ENCODE assay signal across 18 cellular contexts in genomic region chr2:241194811-241195210, GRCh38. TPM values are rescaled to one million over a fixed set of nuclear protein-coding genes. Genes with fewer than 3 reads are reported as not detected.
DNase-seq lines count a peak whose midpoint lies in the region; ATAC-seq, FAIRE-seq and TF ChIP-seq lines count a peak whose summit lies in the region.
"Had no signal": no experiment of that assay in that cellular context is flagged by ENCODE, and none has a peak within 500 bp of the region (broad histone marks: within the 10 kb centered on the region; RNA-seq: fewer than 3 reads in every experiment).

No MANE protein-coding gene starts in this region.

- H3K36me3 ChIP-seq in WERI-Rb-1, result no peaks in the 10 kb centered on the region
- no peaks in the 10 kb centered on the region for H3K36me3 ChIP-seq in kidney (ENCODE audit: control insufficient read depth in 1 of 2, insufficient read depth in 2 of 2, low read length in 2 of 2)
- H3K36me3 ChIP-seq in CD4-positive, alpha-beta memory T cell (ENCODE audit: insufficient read depth, low read length), result no peaks in the 10 kb centered on the region
- H3K36me3 ChIP-seq: BE2C, HAP-1 had no signal

- no peaks in the 10 kb centered on the region for H3K36me3 Mint-ChIP-seq in CD4-positive, alpha-beta memory T cell
- H3K36me3 Mint-ChIP-seq in T-cell, result no peaks in the 10 kb centered on the region
- H3K36me3 Mint-ChIP-seq: CD8-positive, alpha-beta T cell had no signal

- H3K27ac ChIP-seq in WERI-Rb-1 (no peak overlapping the region), kidney (ENCODE audit: low read depth in 2 of 2, low read length in 2 of 2) (no peak overlapping the region), substantia nigra (ENCODE audit: low read depth, low read length, poor library complexity, severe bottlenecking) (no peak overlapping the region)
- no peak overlapping the region for H3K27ac ChIP-seq in CD4-positive, alpha-beta memory T cell (ENCODE audit: low read depth, low read length)
- H3K27ac ChIP-seq: A549, C4-2B, HL-60 had no signal

- no peak for FAIRE-seq in kidney (lab: Jason Lieb, UNC)
- FAIRE-seq: A549, GM12892 had no signal

- H3K27ac Mint-ChIP-seq in CD4-positive, alpha-beta memory T cell, result no peak overlapping the region
- no peak overlapping the region for H3K27ac Mint-ChIP-seq in T-cell
- H3K27ac Mint-ChIP-seq: CD8-positive, alpha-beta T cell; GM23338; HFFc6 had no signal

- H3K4me1 ChIP-seq in kidney (ENCODE audit: control insufficient read depth in 1 of 2, insufficient read depth in 1 of 2, low read depth in 1 of 2, low read length in 2 of 2), result no peaks in the 10 kb centered on the region
- no peaks in the 10 kb centered on the region for H3K4me1 ChIP-seq in CD4-positive, alpha-beta memory T cell (ENCODE audit: insufficient read depth, low read length)
- H3K4me1 ChIP-seq: A549, BE2C, HAP-1 had no signal

- H3K4me1 Mint-ChIP-seq in CD4-positive, alpha-beta memory T cell, result no peaks in the 10 kb centered on the region
- H3K4me1 Mint-ChIP-seq in T-cell, result no peaks in the 10 kb centered on the region
- H3K4me1 Mint-ChIP-seq: GM23338 had no signal

- H3K9me3 ChIP-seq in WERI-Rb-1 (ENCODE audit: severe bottlenecking) (no peaks in the 10 kb centered on the region), kidney (ENCODE audit: control insufficient read depth in 1 of 2, low read length in 2 of 2) (no peaks in the 10 kb centered on the region)
- no peaks in the 10 kb centered on the region for H3K9me3 ChIP-seq in CD4-positive, alpha-beta memory T cell (ENCODE audit: control insufficient read depth in 1 of 2, low read length in 2 of 2)
- H3K9me3 ChIP-seq: A549, BE2C, HAP-1 had no signal

- H3K27me3 ChIP-seq in WERI-Rb-1 (ENCODE audit: insufficient read depth, low read depth, severe bottlenecking), result no peaks in the 10 kb centered on the region
- no peaks in the 10 kb centered on the region for H3K27me3 ChIP-seq in CD4-positive, alpha-beta memory T cell (ENCODE audit: insufficient read depth, low read length)
- H3K27me3 ChIP-seq: BE2C had no signal

- POLR2A ChIA-PET in CD4-positive, alpha-beta memory T cell (lab: Charles Lee; ENCODE audit: partially characterized antibody), result no interaction called here
- POLR2A ChIA-PET in T-cell (lab: Charles Lee), result no interaction called here

- no peak for TF ChIP-seq CTCF in WERI-Rb-1 (IDR thresholded peaks at IDR 0.05; ENCODE audit: low read depth, low read length)
- TF ChIP-seq CTCF in kidney (IDR thresholded peaks at IDR 0.05; ENCODE audit: borderline replicate concordance, extremely low read depth, insufficient read depth), result no peak

- no peaks in the 10 kb centered on the region for H3K9me3 Mint-ChIP-seq in CD4-positive, alpha-beta memory T cell
- H3K9me3 Mint-ChIP-seq in T-cell, result no peaks in the 10 kb centered on the region
- H3K9me3 Mint-ChIP-seq: CD8-positive, alpha-beta T cell; GM23338; HFFc6 had no signal

- H3K4me3 ChIP-seq in WERI-Rb-1 (ENCODE audit: low read depth, low read length) (no peak overlapping the region), kidney (ENCODE audit: low read length in 2 of 2) (no peak overlapping the region)
- H3K4me3 ChIP-seq in CD4-positive, alpha-beta memory T cell (ENCODE audit: low read length in 2 of 2), result no peak overlapping the region
- H3K4me3 ChIP-seq: A549, GM23338, HAP-1 had no signal

- H3K4me3 Mint-ChIP-seq in CD4-positive, alpha-beta memory T cell, result no peak overlapping the region
- H3K4me3 Mint-ChIP-seq in T-cell, result no peak overlapping the region
- H3K4me3 Mint-ChIP-seq: CD8-positive, alpha-beta T cell; GM23338; HFFc6 had no signal

- DNase-seq in WERI-Rb-1, result peak; percentile 3
- peak; percentile 29 for DNase-seq in kidney
- peak; percentile 68 for DNase-seq in posterior vena cava (ENCODE audit: low spot score)
- no peak for DNase-seq in substantia nigra (lab: John Stamatoyannopoulos, UW)
- DNase-seq in CD4-positive, alpha-beta memory T cell, result no peak
- DNase-seq in T-cell, result no peak
- DNase-seq: BE2C; CD8-positive, alpha-beta T cell; COR-L47; DND-41; GDM1; HFFc6 had no signal

- intact Hi-C loops in kidney (cut with DNase I), result no loop called here
- intact Hi-C loops in posterior vena cava (cut with DNase I), result no loop called here
- intact Hi-C loops in CD4-positive, alpha-beta memory T cell (cut with micrococcal nuclease), result no loop called here

- H3K9ac ChIP-seq in kidney (ENCODE audit: low read length in 2 of 2), result no peak overlapping the region

- H3K27me3 Mint-ChIP-seq in CD4-positive, alpha-beta memory T cell, result no peaks in the 10 kb centered on the region
- no peaks in the 10 kb centered on the region for H3K27me3 Mint-ChIP-seq in T-cell

- CTCF ChIA-PET in CD4-positive, alpha-beta memory T cell (lab: Charles Lee; ENCODE audit: partially characterized antibody), result no interaction called here
- CTCF ChIA-PET in T-cell (lab: Charles Lee), result no interaction called here

- no peak for ATAC-seq in T-cell (replicated peaks in 1 of 4)
- ATAC-seq: CD8-positive, alpha-beta T cell; GM23338 had no signal

RNA-seq across cellular contexts. Expression of gene ANO7, which starts 6.3 kb away (rescaled TPM):
- total RNA-seq in kidney, result 1.9 TPM
- 1.1 TPM for polyA plus RNA-seq in kidney (ENCODE audit: insufficient read depth, low read depth, low replicate concordance)
- total RNA-seq in posterior vena cava, result under 1 TPM; 0.32 to 0.95 TPM
- under 1 TPM; 0.53 to 0.81 TPM for total RNA-seq in CD4-positive, alpha-beta memory T cell
- polyA plus RNA-seq in CD4-positive, alpha-beta memory T cell, result under 1 TPM in 1 of 2 donors, not detected in 1; 0.13 TPM
- under 1 TPM in 3 of 5 donors, not detected in 2; 0.53 to 0.60 (median 0.53) TPM for total RNA-seq in T-cell

RNA-seq across cellular contexts. Expression of gene PPP1R7, which starts 44.5 kb away (rescaled TPM):
- 64.6 TPM for total RNA-seq in kidney
- 94.9 TPM for polyA plus RNA-seq in kidney (ENCODE audit: insufficient read depth, low read depth, low replicate concordance)
- total RNA-seq in posterior vena cava, result 10 to 100 TPM; 49.3 to 53.0 TPM
- 10 to 100 TPM; 61.3 to 68.9 TPM for total RNA-seq in CD4-positive, alpha-beta memory T cell
- 100 to 1,000 TPM; 114 to 119 TPM for polyA plus RNA-seq in CD4-positive, alpha-beta memory T cell
- 10 to 100 TPM; 46.6 to 61.2 (median 53.8) TPM for total RNA-seq in T-cell

RNA-seq across cellular contexts. Expression of gene PASK, which starts 45.5 kb away (rescaled TPM):
- 26.0 TPM for total RNA-seq in kidney
- polyA plus RNA-seq in kidney (ENCODE audit: insufficient read depth, low read depth, low replicate concordance), result 3.1 TPM
- 1 to 10 TPM; 2.3 to 4.4 TPM for total RNA-seq in posterior vena cava
- total RNA-seq in CD4-positive, alpha-beta memory T cell, result 100 to 1,000 TPM; 290 to 309 TPM
- polyA plus RNA-seq in CD4-positive, alpha-beta memory T cell, result 10 to 100 TPM; 38.2 to 50.0 TPM
- 100 to 1,000 TPM in 4 of 5 donors, 10 to 100 TPM in 1; 80.5 to 272 (median 167) TPM for total RNA-seq in T-cell

Comparison
In these comparisons a context has a peak if more than half of its experiments do, and no peak if none do; other contexts are left out.
1. DNase-seq: peak in WERI-Rb-1 (single experiment), kidney (single experiment) and posterior vena cava (single experiment); none in substantia nigra (0 of 49), CD4-positive, alpha-beta memory T cell (0 of 5) and T-cell (0 of 34).